10 cellular contexts compared by ENCODE assay signal in the genomic region with DNA sequence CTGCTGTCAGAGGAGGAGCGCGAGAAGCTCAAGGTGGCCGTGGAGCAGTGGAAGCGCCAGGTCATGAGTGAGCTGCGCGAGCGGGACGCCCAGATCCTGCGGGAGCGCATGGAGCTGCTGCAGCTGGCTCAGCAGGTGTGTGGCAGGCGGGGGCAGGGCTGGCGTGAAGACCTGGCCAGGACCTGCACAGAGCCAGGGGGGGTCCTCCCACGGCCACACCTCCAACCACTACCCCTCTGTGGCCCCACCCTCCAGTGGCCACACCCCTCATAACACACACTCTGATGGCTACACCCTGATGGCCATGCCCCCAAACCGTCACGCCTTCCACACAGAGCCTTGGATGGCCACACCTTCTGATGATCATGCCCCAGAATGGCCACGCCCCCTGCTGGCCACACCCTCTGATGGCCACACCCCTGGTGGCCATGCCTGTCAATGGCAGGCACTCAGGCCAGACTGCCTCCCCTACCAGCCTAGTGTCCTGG. TPM values are rescaled to one million over a fixed set of nuclear protein-coding genes. Genes with fewer than 3 reads are reported as not detected.
DNase-seq lines count a peak whose midpoint lies in the region; ATAC-seq and TF ChIP-seq lines count a peak whose summit lies in the region.
"Had no signal": no experiment of that assay in that cellular context is flagged by ENCODE, and none has a peak within 500 bp of the region (broad histone marks: within the 10 kb centered on the region; RNA-seq: fewer than 3 reads in every experiment).

No MANE protein-coding gene starts in this region.

- no peak overlapping the region for H2AK5ac ChIP-seq in IMR-90 (ENCODE audit: low read depth, low read length)

- no peaks in the 10 kb centered on the region for H3K27me3 Mint-ChIP-seq in CD4-positive, CD25-positive, alpha-beta regulatory T cell
- H3K27me3 Mint-ChIP-seq: IgD-negative memory B cell had no signal

- no peaks in the 10 kb centered on the region for H3K9me1 ChIP-seq in IMR-90 (ENCODE audit: insufficient read depth, low read length)

- peaks cover 0 to 25% (median 7%) of the 10 kb centered on the region in 4 donors for H3K4me1 Mint-ChIP-seq in CD4-positive, CD25-positive, alpha-beta regulatory T cell

- H4K91ac ChIP-seq in IMR-90 (ENCODE audit: insufficient read depth, low read depth, low read length) = no peak overlapping the region

- no peaks in the 10 kb centered on the region for H3K27me3 ChIP-seq in CD4-positive, CD25-positive, alpha-beta regulatory T cell (ENCODE audit: control insufficient read depth, insufficient read depth, low read length)
- no peaks in the 10 kb centered on the region; the same call in 1 of the 2 replicates for H3K27me3 ChIP-seq in IMR-90 (ENCODE audit: control insufficient read depth, insufficient read depth, low read length)
- no peaks in the 10 kb centered on the region for H3K27me3 ChIP-seq in upper lobe of left lung

- no peak overlapping the region for H3K9ac ChIP-seq in IMR-90 (ENCODE audit: low read depth, low read length)

- TF ChIP-seq RAD21 in IMR-90 (IDR thresholded peaks at IDR 0.05; ENCODE audit: low read length) = no peak

- WGBS in IMR-90 (ENCODE audit: extremely low coverage in 2 of 2, insufficient read length in 1 of 2), 2 experiments = 47% methylated on average over 12 of the region's 16 CpGs; no CpG with 5 or more reads in 1 of the 2 experiments
- 42 to 57% methylated on average over 9 to 16 of the region's 16 CpGs for WGBS in upper lobe of left lung, 2 donors

- no peak overlapping the region for H3K4me2 ChIP-seq in IMR-90 (ENCODE audit: low read depth, low read length)

- in situ Hi-C loops in IMR-90 (cut with MboI; ENCODE audit: low sequenced_read_pairs) = no loop called here

- H2BK5ac ChIP-seq in IMR-90 (ENCODE audit: low read depth, low read length, poor library complexity, severe bottlenecking) = no peak overlapping the region

- no peak overlapping the region for H3K27ac ChIP-seq in CD4-positive, CD25-positive, alpha-beta regulatory T cell (ENCODE audit: insufficient read depth, low read length, poor library complexity, severe bottlenecking)
- H3K27ac ChIP-seq in IMR-90 (ENCODE audit: insufficient read depth, low read length) (no peak overlapping the region), VCaP (peak overlapping the region; percentile 62), upper lobe of left lung (no peak overlapping the region)

- H3K4me3 Mint-ChIP-seq in CD4-positive, CD25-positive, alpha-beta regulatory T cell = peak overlapping the region in 1 of 4 donors; percentile 15
- H3K4me3 Mint-ChIP-seq: dendritic cell treated with granulocyte-macrophage colony-stimulating factor and Interleukin-4, amounts not matched to agents 40 ng/mL and 50 ng/mL, for 4 days had no signal

- H2BK120ac ChIP-seq in IMR-90 (ENCODE audit: low read depth, low read length) = no peak overlapping the region

- H4K20me1 ChIP-seq in IMR-90 (ENCODE audit: insufficient read depth, low read length) = no peaks in the 10 kb centered on the region

- H3K14ac ChIP-seq in IMR-90 (replicated peaks; ENCODE audit: low read depth, low read length) = no peak overlapping the region

- no peak overlapping the region for H3K4me3 ChIP-seq in CD4-positive, CD25-positive, alpha-beta regulatory T cell (ENCODE audit: low read depth, low read length)
- H3K4me3 ChIP-seq in IMR-90 (ENCODE audit: insufficient read depth, low read depth, low read length) (no peak overlapping the region), iPS-11a (ENCODE audit: low read depth, low read length) (peak overlapping the region; percentile 1), upper lobe of left lung (no peak overlapping the region)

- intact Hi-C loops in IMR-90 (cut with micrococcal nuclease) = no loop called here

- POLR2A ChIA-PET in IMR-90 (lab: Charles Lee; ENCODE audit: unreplicated experiment) = no interaction called here

- TF ChIP-seq CTCF in IMR-90 (conservative IDR thresholded peaks at IDR 0.05; ENCODE audit: low read depth, low read length) = no peak; the same call in 1 of the 2 replicates
- TF ChIP-seq CTCF in VCaP (conservative IDR thresholded peaks at IDR 0.05) = no peak; the same call in 1 of the 2 replicates
- peak in 1 of 6 experiments; percentile 26 for TF ChIP-seq CTCF in upper lobe of left lung (IDR thresholded peaks at IDR 0.05)
- TF ChIP-seq CTCF in GM10266 (IDR thresholded peaks at IDR 0.05; ENCODE audit: control insufficient read depth, insufficient read depth, low read depth, missing control alignments) = no peak

- H3K9me3 Mint-ChIP-seq in CD4-positive, CD25-positive, alpha-beta regulatory T cell = peaks cover 0 to 3% (median 0%) of the 10 kb centered on the region in 7 donors
- H3K9me3 Mint-ChIP-seq: IgD-negative memory B cell had no signal

- no peak overlapping the region for H3K18ac ChIP-seq in IMR-90 (ENCODE audit: low read depth, low read length)

- H2BK15ac ChIP-seq in IMR-90 (ENCODE audit: low read depth, low read length) = no peak overlapping the region

- CTCF ChIA-PET in IMR-90 (lab: Yijun Ruan, JAX) = no interaction called here

- no peak overlapping the region for H3K4ac ChIP-seq in IMR-90 (ENCODE audit: low read depth, low read length)

- H3K27ac Mint-ChIP-seq in CD4-positive, CD25-positive, alpha-beta regulatory T cell = peak overlapping the region in 1 of 3 donors; percentile 59
- H3K27ac Mint-ChIP-seq: dendritic cell treated with granulocyte-macrophage colony-stimulating factor and Interleukin-4, amounts not matched to agents 40 ng/mL and 50 ng/mL, for 4 days; IgD-negative memory B cell had no signal

- BruUV-seq in IMR-90 (replicated peaks; lab: Mats Ljungman, UMichigan) = no TSS peak

- ATAC-seq in CD4-positive, CD25-positive, alpha-beta regulatory T cell (ENCODE audit: low read depth in 2 of 2) = no peak
- ATAC-seq in GM18868 (IDR thresholded peaks at IDR 0.05; ENCODE audit: unreplicated experiment) (peak; percentile 41), IMR-90 (ENCODE audit: low read depth) (peak; percentile 51), upper lobe of left lung (ENCODE audit: low FRiP score in 2 of 2) (peak; percentile 37 to 45)

- dilution Hi-C loops in IMR-90 (cut with HindIII; ENCODE audit: low sequenced_read_pairs, unreplicated experiment) = no loop called here

- no peak overlapping the region for H4K8ac ChIP-seq in IMR-90 (ENCODE audit: low read depth in 2 of 2, low read length in 2 of 2)

- H2AFZ ChIP-seq in IMR-90 (replicated peaks; ENCODE audit: low read length, poor library complexity) = peak overlapping the region; percentile 34

- H3K79me1 ChIP-seq in IMR-90 (ENCODE audit: low read depth in 1 of 2, low read length in 2 of 2) = no peaks in the 10 kb centered on the region

- no peak overlapping the region for H3K23ac ChIP-seq in IMR-90 (ENCODE audit: low read depth, low read length)

- DNase-seq in CD4-positive, CD25-positive, alpha-beta regulatory T cell = peak in 2 of 3 donors; percentile 22 to 33
- no peak for DNase-seq in IMR-90
- DNase-seq in upper lobe of left lung = peak in 1 of 2 donors; percentile 76
- no peak for DNase-seq in occipital lobe (lab: John Stamatoyannopoulos, UW)
- no peak for DNase-seq in GM10266 (ENCODE audit: extremely low spot score)

- H3K36me3 ChIP-seq in CD4-positive, CD25-positive, alpha-beta regulatory T cell (ENCODE audit: control insufficient read depth, insufficient read depth, low read length) = no peaks in the 10 kb centered on the region
- no peaks in the 10 kb centered on the region for H3K36me3 ChIP-seq in IMR-90 (ENCODE audit: control insufficient read depth, insufficient read depth, low read length)
- no peaks in the 10 kb centered on the region for H3K36me3 ChIP-seq in upper lobe of left lung

- no peak overlapping the region for H4K5ac ChIP-seq in IMR-90 (ENCODE audit: low read depth, low read length)

- TF ChIP-seq POLR2A in IMR-90 (IDR thresholded peaks at IDR 0.05; ENCODE audit: low read depth, low read length) (no peak), upper lobe of left lung (IDR thresholded peaks at IDR 0.05) (no peak)

- H3K4me1 ChIP-seq in CD4-positive, CD25-positive, alpha-beta regulatory T cell (ENCODE audit: control insufficient read depth, insufficient read depth, low read length, poor library complexity, severe bottlenecking) = peaks cover 16% of the 10 kb centered on the region
- H3K4me1 ChIP-seq in IMR-90 (ENCODE audit: control insufficient read depth, insufficient read depth, low read length) (no peaks in the 10 kb centered on the region), upper lobe of left lung (peaks cover 0 to 16% (median 3%) of the 10 kb centered on the region in 4 donors)

- H3K9me3 ChIP-seq in CD4-positive, CD25-positive, alpha-beta regulatory T cell (ENCODE audit: control insufficient read depth in 2 of 2, low read length in 2 of 2) = no peaks in the 10 kb centered on the region
- H3K9me3 ChIP-seq in IMR-90 (ENCODE audit: control insufficient read depth, insufficient read depth, low read length) (no peaks in the 10 kb centered on the region), upper lobe of left lung (no peaks in the 10 kb centered on the region)

- H2AK9ac ChIP-seq in IMR-90 (replicated peaks; ENCODE audit: low read depth, low read length, poor library complexity) = no peak overlapping the region

- H2BK20ac ChIP-seq in IMR-90 (ENCODE audit: low read depth, low read length) = no peak overlapping the region

- H3K36me3 Mint-ChIP-seq in CD4-positive, CD25-positive, alpha-beta regulatory T cell = no peaks in the 10 kb centered on the region
- H3K36me3 Mint-ChIP-seq: IgD-negative memory B cell had no signal

- no peak overlapping the region for H3K56ac ChIP-seq in IMR-90 (ENCODE audit: extremely low read depth, insufficient read depth, low read length)

- no peak for TF ChIP-seq EP300 in upper lobe of left lung (IDR thresholded peaks at IDR 0.05)

TF ChIP-seq in IMR-90, 13 proteins besides CTCF, POLR2A, EP300 and RAD21 (continues in another document):
- TF ChIP-seq MAZ (IDR thresholded peaks at IDR 0.05; ENCODE audit: borderline replicate concordance, low read depth, low read length) = no peak
- TF ChIP-seq FOS (IDR thresholded peaks at IDR 0.05; ENCODE audit: low read depth, low read length) = no peak
- TF ChIP-seq, protein P1, sequence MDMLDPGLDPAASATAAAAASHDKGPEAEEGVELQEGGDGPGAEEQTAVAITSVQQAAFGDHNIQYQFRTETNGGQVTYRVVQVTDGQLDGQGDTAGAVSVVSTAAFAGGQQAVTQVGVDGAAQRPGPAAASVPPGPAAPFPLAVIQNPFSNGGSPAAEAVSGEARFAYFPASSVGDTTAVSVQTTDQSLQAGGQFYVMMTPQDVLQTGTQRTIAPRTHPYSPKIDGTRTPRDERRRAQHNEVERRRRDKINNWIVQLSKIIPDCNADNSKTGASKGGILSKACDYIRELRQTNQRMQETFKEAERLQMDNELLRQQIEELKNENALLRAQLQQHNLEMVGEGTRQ (IDR thresholded peaks at IDR 0.05; ENCODE audit: low read depth, low read length) = no peak
- no peak for TF ChIP-seq CEBPB (IDR thresholded peaks at IDR 0.05; ENCODE audit: low read depth, low read length)

RNA-seq across cellular contexts. Expression of a gene that starts 23.4 kb away (rescaled TPM):
- 1.2 TPM for total RNA-seq in CD4-positive, CD25-positive, alpha-beta regulatory T cell
- 1 to 10 TPM in 1 of 4 donors, not detected in 3; 1.9 TPM for polyA plus RNA-seq in CD4-positive, CD25-positive, alpha-beta regulatory T cell
- total RNA-seq in IMR-90 (2012; rRNA removed) (7.2 and 8.1 TPM in 2 replicates), upper lobe of left lung (1 to 10 TPM in 2 of 6 donors, under 1 TPM in 3, not detected in 1; 0.11 to 2.2 (median 0.79) TPM), occipital lobe (40.6 TPM)
- 30.5 and 33.7 TPM in 2 replicates for polyA plus RNA-seq in IMR-90 (2012; rRNA removed)
- 21.2 and 32.9 TPM in 2 replicates for polyA plus RNA-seq in IMR-90 (2012; cell fraction: cytosol; rRNA removed)
- polyA plus RNA-seq in IMR-90 (2012; cell fraction: nucleus; rRNA removed; ENCODE audit: low replicate concordance) = 68.7 and 195 TPM in 2 replicates
- polyA plus RNA-seq: IgD-negative memory B cell had no signal

Comparison
In these comparisons a context has a peak if more than half of its experiments do, and no peak if none do; other contexts are left out.
1. ATAC-seq: peak in GM18868 (single experiment), IMR-90 (single experiment) and upper lobe of left lung (2 of 2); none in CD4-positive, CD25-positive, alpha-beta regulatory T cell (0 of 2).
2. DNase-seq: peak in CD4-positive, CD25-positive, alpha-beta regulatory T cell (2 of 3); none in IMR-90 (single experiment), occipital lobe (single experiment) and GM10266 (single experiment).